In genomic region chr16:86576591-86577313, GRCh38 we compare ENCODE assay signal across 9 cellular contexts. TPM values are rescaled to one million over a fixed set of nuclear protein-coding genes. Genes with fewer than 3 reads are reported as not detected.
A peak's percentile ranks its signal among the peaks of the same experiment; 100 is the strongest.
DNase-seq lines count a peak whose midpoint lies in the region; ATAC-seq and TF ChIP-seq lines count a peak whose summit lies in the region.
"Had no signal": no experiment of that assay in that cellular context is flagged by ENCODE, and none has a peak within 500 bp of the region (broad histone marks: within the 10 kb centered on the region; RNA-seq: fewer than 3 reads in every experiment).

No MANE protein-coding gene starts in this region.

- H3K4me3 ChIP-seq in AG04450 (ENCODE audit: low read depth, low read length): peak overlapping the region; percentile 76
- H3K4me3 ChIP-seq in HUES48 (ENCODE audit: low read depth, low read length): peak overlapping the region; percentile 63
- H3K4me3 ChIP-seq in choroid plexus epithelial cell (ENCODE audit: low read depth, low read length): peak overlapping the region; percentile 64
- peak overlapping the region; percentile 47 for H3K4me3 ChIP-seq in mucosa of stomach (ENCODE audit: low read length)
- H3K4me3 ChIP-seq in prostate gland: no peak overlapping the region

- no peak for TF ChIP-seq CTCF in AG04450 (IDR thresholded peaks at IDR 0.05; ENCODE audit: low read depth, low read length)
- TF ChIP-seq CTCF in choroid plexus epithelial cell (conservative IDR thresholded peaks at IDR 0.05; ENCODE audit: low read depth, low read length): no peak
- no peak for TF ChIP-seq CTCF in prostate gland (IDR thresholded peaks at IDR 0.05)

- POLR2A ChIA-PET in AG04450 (lab: Yijun Ruan, JAX): interaction anchor here (0.6 to 1.8 kb wide), 21 partner anchors 9 to 998 kb away, joined by 3 to 23 read pairs (median 5); partner anchors contain the start of gene FOXC2

- H3K4me1 ChIP-seq in HUES48 (ENCODE audit: control insufficient read depth, insufficient read depth, low read length) (peaks cover 45% of the 10 kb centered on the region), mucosa of stomach (ENCODE audit: control insufficient read depth, insufficient read depth, low read length) (peaks cover 17% of the 10 kb centered on the region), prostate gland (replicated peaks) (no peaks in the 10 kb centered on the region)

- H3K27ac ChIP-seq in AG04450 (ENCODE audit: low read depth, low read length) (peak overlapping the region; percentile 100), HUES48 (ENCODE audit: low read depth, low read length) (no peak overlapping the region), prostate gland (peak overlapping the region in 1 of 2 donors; percentile 22)

- H3K36me3 ChIP-seq in HUES48 (ENCODE audit: control insufficient read depth, insufficient read depth, low read length) (no peaks in the 10 kb centered on the region), mucosa of stomach (ENCODE audit: control insufficient read depth, insufficient read depth, low read length) (no peaks in the 10 kb centered on the region), prostate gland (no peaks in the 10 kb centered on the region)

- H3K9me3 ChIP-seq in AG04450 (ENCODE audit: control insufficient read depth, insufficient read depth, low read length): peaks cover 3% of the 10 kb centered on the region; the same call in 1 of the 2 replicates
- no peaks in the 10 kb centered on the region for H3K9me3 ChIP-seq in HUES48 (ENCODE audit: control insufficient read depth, insufficient read depth, low read length)
- no peaks in the 10 kb centered on the region for H3K9me3 ChIP-seq in mucosa of stomach (ENCODE audit: control insufficient read depth, low read length)
- no peaks in the 10 kb centered on the region for H3K9me3 ChIP-seq in prostate gland

- 27% methylated on average over 33 of the region's 33 CpGs for WGBS in prostate gland

- H3K27me3 ChIP-seq in AG04450 (ENCODE audit: control insufficient read depth, insufficient read depth, low read length) (no peaks in the 10 kb centered on the region), HUES48 (ENCODE audit: control insufficient read depth, insufficient read depth, low read length) (peaks cover 100% of the 10 kb centered on the region), mucosa of stomach (ENCODE audit: control insufficient read depth, insufficient read depth, low read length) (peaks cover 97% of the 10 kb centered on the region), prostate gland (replicated peaks; ENCODE audit: insufficient read depth) (peaks cover 40% of the 10 kb centered on the region)

- CTCF ChIA-PET in AG04450 (lab: Charles Lee): interaction anchor here (0.5 to 2.1 kb wide), 13 partner anchors 12 to 771 kb away, joined by 3 to 15 read pairs (median 4); no protein-coding TSS in a partner anchor

- ATAC-seq in GM18907 (IDR thresholded peaks at IDR 0.05; ENCODE audit: unreplicated experiment) (no peak), GM21423 (IDR thresholded peaks at IDR 0.05; ENCODE audit: unreplicated experiment) (no peak)

- no peak for TF ChIP-seq POLR2A in prostate gland (IDR thresholded peaks at IDR 0.05)

- peak; percentile 80 for DNase-seq in AG04450 (ENCODE audit: low read depth, low spot score)
- DNase-seq in choroid plexus epithelial cell (ENCODE audit: low read depth): peak; percentile 54
- DNase-seq in KBM-7: no peak
- DNase-seq in prostate gland (ENCODE audit: low spot score): no peak
- DNase-seq: NCI-H1694 had no signal

- intact Hi-C loops in prostate gland (cut with DNase I): no loop called here

- H3K9ac ChIP-seq in HUES48 (ENCODE audit: low read depth, low read length) (no peak overlapping the region), mucosa of stomach (ENCODE audit: low read length) (no peak overlapping the region)

- in situ Hi-C loops in KBM-7 (cut with MboI; ENCODE audit: low pct_unique_long_range_greater_than_20kb, low sequenced_read_pairs): no loop called here

RNA-seq across cellular contexts. Expression of gene FOXL1, which starts 1.6 kb away (rescaled TPM):
- 41.1 and 41.9 TPM in 2 replicates for polyA plus RNA-seq in AG04450 (2011; rRNA removed)
- polyA minus RNA-seq in AG04450 (2011; rRNA and poly(A)+ RNA removed): 29.7 and 30.4 TPM in 2 replicates
- 1 to 10 TPM in 1 of 2 donors, under 1 TPM in 1; 0.87 to 8.6 TPM for total RNA-seq in prostate gland

RNA-seq across cellular contexts. Expression of gene FOXC2, which starts 10.1 kb away (rescaled TPM):
- 0.79 and 1.6 TPM in 2 replicates for polyA plus RNA-seq in AG04450 (2011; rRNA removed)
- polyA minus RNA-seq in AG04450 (2011; rRNA and poly(A)+ RNA removed): 1.1 and 2.0 TPM in 2 replicates
- 1 to 10 TPM in 1 of 2 donors, under 1 TPM in 1; 0.41 to 6.5 TPM for total RNA-seq in prostate gland

RNA-seq across cellular contexts. Expression of gene MTHFSD, which starts 21.7 kb away (rescaled TPM):
- 15.6 and 16.7 TPM in 2 replicates for polyA plus RNA-seq in AG04450 (2011; rRNA removed)
- 22.9 and 23.5 TPM in 2 replicates for polyA minus RNA-seq in AG04450 (2011; rRNA and poly(A)+ RNA removed)
- 10 to 100 TPM; 23.7 to 43.8 TPM for total RNA-seq in prostate gland

Comparison
In these comparisons a context has a peak if more than half of its experiments do, and no peak if none do; other contexts are left out.
1. DNase-seq: peak in AG04450 (single experiment) and choroid plexus epithelial cell (single experiment); none in KBM-7 (single experiment) and prostate gland (single experiment).
2. H3K4me3 ChIP-seq: peak in AG04450 (single experiment), HUES48 (single experiment), choroid plexus epithelial cell (single experiment) and mucosa of stomach (single experiment); none in prostate gland (0 of 2).